17 cellular contexts compared by ENCODE assay signal in the genomic region with DNA sequence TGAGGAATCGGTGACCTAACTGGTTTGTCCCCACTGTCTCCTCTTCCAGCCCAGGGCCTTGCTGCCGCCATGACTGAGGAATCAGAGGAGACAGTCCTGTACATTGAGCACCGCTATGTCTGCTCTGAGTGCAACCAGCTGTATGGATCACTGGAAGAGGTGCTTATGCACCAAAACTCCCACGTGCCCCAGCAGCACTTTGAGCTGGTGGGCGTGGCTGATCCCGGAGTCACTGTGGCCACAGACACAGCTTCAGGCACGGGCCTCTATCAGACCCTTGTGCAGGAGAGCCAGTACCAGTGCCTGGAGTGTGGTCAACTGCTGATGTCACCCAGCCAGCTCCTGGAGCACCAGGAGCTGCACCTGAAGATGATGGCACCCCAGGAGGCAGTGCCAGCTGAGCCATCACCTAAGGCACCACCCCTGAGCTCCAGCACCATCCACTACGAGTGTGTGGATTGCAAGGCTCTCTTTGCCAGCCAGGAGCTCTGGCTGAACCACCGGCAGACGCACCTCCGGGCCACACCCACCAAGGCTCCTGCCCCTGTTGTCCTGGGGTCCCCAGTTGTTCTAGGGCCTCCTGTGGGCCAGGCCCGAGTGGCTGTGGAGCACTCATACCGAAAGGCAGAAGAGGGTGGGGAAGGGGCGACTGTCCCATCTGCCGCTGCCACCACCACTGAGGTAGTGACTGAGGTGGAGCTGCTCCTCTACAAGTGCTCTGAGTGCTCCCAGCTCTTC. TPM values are rescaled to one million over a fixed set of nuclear protein-coding genes. Genes with fewer than 3 reads are reported as not detected.
DNase-seq lines count a peak whose midpoint lies in the region; ATAC-seq and TF ChIP-seq lines count a peak whose summit lies in the region.
"Had no signal": no experiment of that assay in that cellular context is flagged by ENCODE, and none has a peak within 500 bp of the region (broad histone marks: within the 10 kb centered on the region; RNA-seq: fewer than 3 reads in every experiment).

No MANE protein-coding gene starts in this region.

- no peak for TF ChIP-seq POLR2A in gastroesophageal sphincter (IDR thresholded peaks at IDR 0.05)

- H3K36me3 Mint-ChIP-seq in activated T-cell treated with anti-CD3 and anti-CD28 coated beads, Interleukin-2, amount 50 U/mL, for 24 hours (ENCODE audit: low read depth) = peaks cover 72% of the 10 kb centered on the region
- peaks cover 46% of the 10 kb centered on the region for H3K36me3 Mint-ChIP-seq in endodermal cell (ENCODE audit: low read depth)

- no peaks in the 10 kb centered on the region for H3K27me3 Mint-ChIP-seq in activated T-cell treated with anti-CD3 and anti-CD28 coated beads, Interleukin-2, amount 50 U/mL, for 24 hours
- H3K27me3 Mint-ChIP-seq in endodermal cell (ENCODE audit: insufficient read depth) = no peaks in the 10 kb centered on the region

- H3K9me3 ChIP-seq in endodermal cell (ENCODE audit: control insufficient read depth, low read length) (no peaks in the 10 kb centered on the region), skeletal muscle satellite cell (replicated peaks; ENCODE audit: low read length) (no peaks in the 10 kb centered on the region), gastroesophageal sphincter (no peaks in the 10 kb centered on the region)
- H3K9me3 ChIP-seq: ascending aorta, esophagus squamous epithelium, heart left ventricle had no signal

- no peak for TF ChIP-seq CTCF in RWPE1 (conservative IDR thresholded peaks at IDR 0.05; ENCODE audit: low read depth)
- no peak for TF ChIP-seq CTCF in endodermal cell (conservative IDR thresholded peaks at IDR 0.05)
- no peak for TF ChIP-seq CTCF in gastroesophageal sphincter (IDR thresholded peaks at IDR 0.05)

- DNase-seq in activated T-cell treated with anti-CD3 and anti-CD28 coated beads, Interleukin-2, amount 50 U/mL, for 24 hours = no peak
- DNase-seq in activated T-cell treated with anti-CD3 and anti-CD28 coated beads for 4 hours (no peak), RWPE1 (ENCODE audit: low spot score) (no peak), endodermal cell (no peak), substantia nigra (lab: John Stamatoyannopoulos, UW) (no peak), KG1 (lab: John Stamatoyannopoulos, UW) (no peak)
- DNase-seq: esophagus squamous epithelium; kidney glomerular epithelial cell; NCI-H187 treated with DMSO at 0.1 percent for 48 hours; NCI-H69; stimulated activated CD4-positive, alpha-beta T cell treated with anti-CD3 and anti-CD28 coated beads, Interleukin-15, amount 100 ng/mL, for 24 hours had no signal

- H3K4me3 Mint-ChIP-seq in activated T-cell treated with anti-CD3 and anti-CD28 coated beads, Interleukin-2, amount 50 U/mL, for 24 hours = peak overlapping the region; percentile 100
- peak overlapping the region; percentile 96 for H3K4me3 Mint-ChIP-seq in endodermal cell

- H3K36me3 ChIP-seq in endodermal cell (ENCODE audit: control insufficient read depth, insufficient read depth, low read length) (peaks cover 39% of the 10 kb centered on the region), skeletal muscle satellite cell (ENCODE audit: insufficient read depth, low read length) (peaks cover 37% of the 10 kb centered on the region), gastroesophageal sphincter (peaks cover 0 to 50% of the 10 kb centered on the region in 2 donors)

- 90 to 92% methylated on average over 11 to 15 of the region's 15 CpGs for WGBS in endodermal cell (ENCODE audit: insufficient coverage in 1 of 2, insufficient read length in 1 of 2), 2 experiments
- 45 to 65% methylated on average over 6 to 8 of the region's 15 CpGs for WGBS in gastroesophageal sphincter (ENCODE audit: low coverage in 1 of 2), 2 donors

- POLR2A ChIA-PET in RWPE1 (lab: Yijun Ruan, JAX; ENCODE audit: low non-redundant PET) = no interaction called here

- H3K27ac ChIP-seq in RWPE1 (peak overlapping the region; percentile 49), endodermal cell (ENCODE audit: low read depth, low read length) (no peak overlapping the region), substantia nigra (ENCODE audit: low read depth, low read length, poor library complexity, severe bottlenecking) (no peak overlapping the region), gastroesophageal sphincter (no peak overlapping the region)
- H3K27ac ChIP-seq: ascending aorta, heart left ventricle had no signal

- peak overlapping the region; percentile 93 for H3K27ac Mint-ChIP-seq in activated T-cell treated with anti-CD3 and anti-CD28 coated beads, Interleukin-2, amount 50 U/mL, for 24 hours
- H3K27ac Mint-ChIP-seq in endodermal cell = no peak overlapping the region

- H3K9me3 Mint-ChIP-seq in activated T-cell treated with anti-CD3 and anti-CD28 coated beads, Interleukin-2, amount 50 U/mL, for 24 hours = no peaks in the 10 kb centered on the region
- H3K9me3 Mint-ChIP-seq in endodermal cell = no peaks in the 10 kb centered on the region

- TF ChIP-seq EP300 in gastroesophageal sphincter (IDR thresholded peaks at IDR 0.05) = no peak

- H3K4me1 ChIP-seq in endodermal cell (ENCODE audit: control insufficient read depth, insufficient read depth, low read length) (no peaks in the 10 kb centered on the region), skeletal muscle satellite cell (ENCODE audit: control insufficient read depth, insufficient read depth, low read length) (peaks cover 33% of the 10 kb centered on the region), gastroesophageal sphincter (peaks cover 0 to 31% (median 17%) of the 10 kb centered on the region in 3 donors)

- H3K27me3 ChIP-seq in endodermal cell (ENCODE audit: control insufficient read depth, insufficient read depth, low read length, poor library complexity, severe bottlenecking) (no peaks in the 10 kb centered on the region), skeletal muscle satellite cell (ENCODE audit: control insufficient read depth, insufficient read depth, low read length) (no peaks in the 10 kb centered on the region), gastroesophageal sphincter (no peaks in the 10 kb centered on the region)
- H3K27me3 ChIP-seq: ascending aorta, esophagus squamous epithelium, heart left ventricle had no signal

- no peak overlapping the region for H3K9ac ChIP-seq in endodermal cell (ENCODE audit: extremely low read depth, low read length, poor library complexity, severe bottlenecking)
- H3K9ac ChIP-seq in skeletal muscle satellite cell (ENCODE audit: low read depth, low read length) = no peak overlapping the region

- CTCF ChIA-PET in RWPE1 (lab: Yijun Ruan, JAX) = interaction anchor here (0.7 to 1.2 kb wide), 3 partner anchors 44 to 325 kb away, joined by 4 to 5 read pairs (median 4); no protein-coding TSS in a partner anchor

- no peak overlapping the region for H3K4me3 ChIP-seq in endodermal cell (ENCODE audit: low read length)
- H3K4me3 ChIP-seq in skeletal muscle satellite cell (ENCODE audit: low read length) = peak overlapping the region; percentile 95
- no peak overlapping the region for H3K4me3 ChIP-seq in gastroesophageal sphincter
- H3K4me3 ChIP-seq: ascending aorta, esophagus squamous epithelium, heart left ventricle had no signal

- H3K4me2 ChIP-seq in skeletal muscle satellite cell (ENCODE audit: low read length) = peak overlapping the region; percentile 95

- H3K4me1 Mint-ChIP-seq in activated T-cell treated with anti-CD3 and anti-CD28 coated beads, Interleukin-2, amount 50 U/mL, for 24 hours (ENCODE audit: low read depth) = peaks cover 53% of the 10 kb centered on the region
- H3K4me1 Mint-ChIP-seq in endodermal cell = peaks cover 24% of the 10 kb centered on the region

- ATAC-seq in gastroesophageal sphincter = no peak
- ATAC-seq: heart left ventricle, Panc1 had no signal

RNA-seq across cellular contexts. Expression of gene ZNF574, which starts 2.7 kb away (rescaled TPM):
- total RNA-seq in endodermal cell (10 to 100 TPM; 20.9 to 22.1 TPM), gastroesophageal sphincter (10 to 100 TPM; 14.4 to 25.3 (median 17.1) TPM)
- 21.0 TPM for polyA plus RNA-seq in endodermal cell (2013, experiment 1 of 2)
- 18.5 TPM for polyA plus RNA-seq in endodermal cell (2013, experiment 2 of 2)
- 16.7 and 19.9 TPM in 2 replicates for total RNA-seq in skeletal muscle satellite cell (2012; rRNA removed)

RNA-seq across cellular contexts. Expression of gene GRIK5, which starts 8.7 kb away (rescaled TPM):
- 10 to 100 TPM; 21.6 to 38.7 TPM for total RNA-seq in endodermal cell
- polyA plus RNA-seq in endodermal cell (2013, experiment 1 of 2) = 25.2 TPM
- 21.7 TPM for polyA plus RNA-seq in endodermal cell (2013, experiment 2 of 2)
- under 0.01 TPM in 2 replicates for total RNA-seq in skeletal muscle satellite cell (2012; rRNA removed)
- 10 to 100 TPM in 3 of 4 donors, 1 to 10 TPM in 1; 7.0 to 23.4 (median 12.3) TPM for total RNA-seq in gastroesophageal sphincter
- total RNA-seq: dermis microvascular lymphatic vessel endothelial cell had no signal

RNA-seq across cellular contexts. Expression of gene POU2F2, which starts 53.5 kb away (rescaled TPM):
- total RNA-seq in endodermal cell (1 to 10 TPM; 1.8 to 2.6 TPM), gastroesophageal sphincter (1 to 10 TPM in 3 of 4 donors, under 1 TPM in 1; 0.93 to 1.8 (median 1.5) TPM)
- polyA plus RNA-seq in endodermal cell (2013, experiment 1 of 2) = 9.7 TPM
- 7.1 TPM for polyA plus RNA-seq in endodermal cell (2013, experiment 2 of 2)
- under 0.01 and 0.51 TPM in 2 replicates for total RNA-seq in skeletal muscle satellite cell (2012; rRNA removed)
- total RNA-seq: ascending aorta had no signal
